1 cellular context compared by ENCODE assay signal in genomic region chr4:126850286-126850685, GRCh38.
TF ChIP-seq lines count a peak whose summit lies in the region.

No MANE protein-coding gene starts in this region.

TF ChIP-seq in K562, 482 proteins besides CTCF, POLR2A, EP300 and RAD21 (continued from another document and continues in another):
- TF ChIP-seq, protein P1, sequence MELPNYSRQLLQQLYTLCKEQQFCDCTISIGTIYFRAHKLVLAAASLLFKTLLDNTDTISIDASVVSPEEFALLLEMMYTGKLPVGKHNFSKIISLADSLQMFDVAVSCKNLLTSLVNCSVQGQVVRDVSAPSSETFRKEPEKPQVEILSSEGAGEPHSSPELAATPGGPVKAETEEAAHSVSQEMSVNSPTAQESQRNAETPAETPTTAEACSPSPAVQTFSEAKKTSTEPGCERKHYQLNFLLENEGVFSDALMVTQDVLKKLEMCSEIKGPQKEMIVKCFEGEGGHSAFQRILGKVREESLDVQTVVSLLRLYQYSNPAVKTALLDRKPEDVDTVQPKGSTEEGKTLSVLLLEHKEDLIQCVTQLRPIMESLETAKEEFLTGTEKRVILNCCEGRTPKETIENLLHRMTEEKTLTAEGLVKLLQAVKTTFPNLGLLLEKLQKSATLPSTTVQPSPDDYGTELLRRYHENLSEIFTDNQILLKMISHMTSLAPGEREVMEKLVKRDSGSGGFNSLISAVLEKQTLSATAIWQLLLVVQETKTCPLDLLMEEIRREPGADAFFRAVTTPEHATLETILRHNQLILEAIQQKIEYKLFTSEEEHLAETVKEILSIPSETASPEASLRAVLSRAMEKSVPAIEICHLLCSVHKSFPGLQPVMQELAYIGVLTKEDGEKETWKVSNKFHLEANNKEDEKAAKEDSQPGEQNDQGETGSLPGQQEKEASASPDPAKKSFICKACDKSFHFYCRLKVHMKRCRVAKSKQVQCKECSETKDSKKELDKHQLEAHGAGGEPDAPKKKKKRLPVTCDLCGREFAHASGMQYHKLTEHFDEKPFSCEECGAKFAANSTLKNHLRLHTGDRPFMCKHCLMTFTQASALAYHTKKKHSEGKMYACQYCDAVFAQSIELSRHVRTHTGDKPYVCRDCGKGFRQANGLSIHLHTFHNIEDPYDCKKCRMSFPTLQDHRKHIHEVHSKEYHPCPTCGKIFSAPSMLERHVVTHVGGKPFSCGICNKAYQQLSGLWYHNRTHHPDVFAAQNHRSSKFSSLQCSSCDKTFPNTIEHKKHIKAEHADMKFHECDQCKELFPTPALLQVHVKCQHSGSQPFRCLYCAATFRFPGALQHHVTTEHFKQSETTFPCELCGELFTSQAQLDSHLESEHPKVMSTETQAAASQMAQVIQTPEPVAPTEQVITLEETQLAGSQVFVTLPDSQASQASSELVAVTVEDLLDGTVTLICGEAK (IDR thresholded peaks at IDR 0.05): peak; percentile 42; the same call in 1 of the 2 replicates
- TF ChIP-seq, protein P1 (CRISPR knock-in tag; IDR thresholded peaks at IDR 0.05): no peak
- TF ChIP-seq SMARCA4 (IDR thresholded peaks at IDR 0.05): peak; percentile 99
- no peak for TF ChIP-seq ZZZ3 (IDR thresholded peaks at IDR 0.05)
- TF ChIP-seq, protein P2, sequence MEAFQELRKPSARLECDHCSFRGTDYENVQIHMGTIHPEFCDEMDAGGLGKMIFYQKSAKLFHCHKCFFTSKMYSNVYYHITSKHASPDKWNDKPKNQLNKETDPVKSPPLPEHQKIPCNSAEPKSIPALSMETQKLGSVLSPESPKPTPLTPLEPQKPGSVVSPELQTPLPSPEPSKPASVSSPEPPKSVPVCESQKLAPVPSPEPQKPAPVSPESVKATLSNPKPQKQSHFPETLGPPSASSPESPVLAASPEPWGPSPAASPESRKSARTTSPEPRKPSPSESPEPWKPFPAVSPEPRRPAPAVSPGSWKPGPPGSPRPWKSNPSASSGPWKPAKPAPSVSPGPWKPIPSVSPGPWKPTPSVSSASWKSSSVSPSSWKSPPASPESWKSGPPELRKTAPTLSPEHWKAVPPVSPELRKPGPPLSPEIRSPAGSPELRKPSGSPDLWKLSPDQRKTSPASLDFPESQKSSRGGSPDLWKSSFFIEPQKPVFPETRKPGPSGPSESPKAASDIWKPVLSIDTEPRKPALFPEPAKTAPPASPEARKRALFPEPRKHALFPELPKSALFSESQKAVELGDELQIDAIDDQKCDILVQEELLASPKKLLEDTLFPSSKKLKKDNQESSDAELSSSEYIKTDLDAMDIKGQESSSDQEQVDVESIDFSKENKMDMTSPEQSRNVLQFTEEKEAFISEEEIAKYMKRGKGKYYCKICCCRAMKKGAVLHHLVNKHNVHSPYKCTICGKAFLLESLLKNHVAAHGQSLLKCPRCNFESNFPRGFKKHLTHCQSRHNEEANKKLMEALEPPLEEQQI (IDR thresholded peaks at IDR 0.05): peak; percentile 95
- TF ChIP-seq TEAD4 (IDR thresholded peaks at IDR 0.05; ENCODE audit: low read length): peak; percentile 91
- no peak for TF ChIP-seq TEAD4 (CRISPR knock-in tag; IDR thresholded peaks at IDR 0.05; ENCODE audit: borderline replicate concordance)
- peak; percentile 53; the same call in 1 of the 2 replicates for TF ChIP-seq ZNF589 (CRISPR knock-in tag; IDR thresholded peaks at IDR 0.05; ENCODE audit: low read depth)
- TF ChIP-seq BHLHE40 (IDR thresholded peaks at IDR 0.05; ENCODE audit: low read length): peak; percentile 87
- peak; percentile 83 for TF ChIP-seq TAF9B (IDR thresholded peaks at IDR 0.05; ENCODE audit: partially characterized antibody)
- peak; percentile 69 for TF ChIP-seq SPI1 (IDR thresholded peaks at IDR 0.05; ENCODE audit: borderline replicate concordance, low read depth, low read length)
- peak; percentile 39; the same call in 1 of the 2 replicates for TF ChIP-seq KLF16 (IDR thresholded peaks at IDR 0.05)
- TF ChIP-seq PHF21A (IDR thresholded peaks at IDR 0.05; ENCODE audit: borderline replicate concordance, low read depth): 0 out of 2 replicates have a peak, but pooled peaks have one; percentile 14
- TF ChIP-seq, protein P3, sequence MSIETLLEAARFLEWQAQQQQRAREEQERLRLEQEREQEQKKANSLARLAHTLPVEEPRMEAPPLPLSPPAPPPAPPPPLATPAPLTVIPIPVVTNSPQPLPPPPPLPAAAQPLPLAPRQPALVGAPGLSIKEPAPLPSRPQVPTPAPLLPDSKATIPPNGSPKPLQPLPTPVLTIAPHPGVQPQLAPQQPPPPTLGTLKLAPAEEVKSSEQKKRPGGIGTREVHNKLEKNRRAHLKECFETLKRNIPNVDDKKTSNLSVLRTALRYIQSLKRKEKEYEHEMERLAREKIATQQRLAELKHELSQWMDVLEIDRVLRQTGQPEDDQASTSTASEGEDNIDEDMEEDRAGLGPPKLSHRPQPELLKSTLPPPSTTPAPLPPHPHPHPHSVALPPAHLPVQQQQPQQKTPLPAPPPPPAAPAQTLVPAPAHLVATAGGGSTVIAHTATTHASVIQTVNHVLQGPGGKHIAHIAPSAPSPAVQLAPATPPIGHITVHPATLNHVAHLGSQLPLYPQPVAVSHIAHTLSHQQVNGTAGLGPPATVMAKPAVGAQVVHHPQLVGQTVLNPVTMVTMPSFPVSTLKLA (conservative IDR thresholded peaks at IDR 0.05): peak; percentile 63 to 75
- TF ChIP-seq ZNF561 (CRISPR knock-in tag; conservative IDR thresholded peaks at IDR 0.05): no peak
- TF ChIP-seq, protein P4, sequence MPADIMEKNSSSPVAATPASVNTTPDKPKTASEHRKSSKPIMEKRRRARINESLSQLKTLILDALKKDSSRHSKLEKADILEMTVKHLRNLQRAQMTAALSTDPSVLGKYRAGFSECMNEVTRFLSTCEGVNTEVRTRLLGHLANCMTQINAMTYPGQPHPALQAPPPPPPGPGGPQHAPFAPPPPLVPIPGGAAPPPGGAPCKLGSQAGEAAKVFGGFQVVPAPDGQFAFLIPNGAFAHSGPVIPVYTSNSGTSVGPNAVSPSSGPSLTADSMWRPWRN (IDR thresholded peaks at IDR 0.05; ENCODE audit: low read depth): peak; percentile 73
- TF ChIP-seq NCOA1 (IDR thresholded peaks at IDR 0.05; ENCODE audit: low read depth): peak; percentile 83
- TF ChIP-seq ATF7 (IDR thresholded peaks at IDR 0.05): peak; percentile 82
- peak; percentile 96 for TF ChIP-seq ZEB2 (IDR thresholded peaks at IDR 0.05)
- peak in 1 of 2 experiments; percentile 33; a peak in 1 of 4 replicates for TF ChIP-seq MAZ (CRISPR knock-in tag; conservative IDR thresholded peaks at IDR 0.05 in 1 of 2, IDR thresholded peaks at IDR 0.05 in 1 of 2)
- peak; percentile 50; the same call in 1 of the 2 replicates for TF ChIP-seq NFIC (IDR thresholded peaks at IDR 0.05)
- no peak for TF ChIP-seq HDAC6 (IDR thresholded peaks at IDR 0.05; ENCODE audit: low read depth, low read length)
- peak; percentile 62; the same call in 1 of the 2 replicates for TF ChIP-seq GATAD2A (IDR thresholded peaks at IDR 0.05)
- no peak for TF ChIP-seq HSF4 (CRISPR knock-in tag; IDR thresholded peaks at IDR 0.05; ENCODE audit: borderline replicate concordance)
- peak; percentile 97 for TF ChIP-seq ARID1B (IDR thresholded peaks at IDR 0.05)
- TF ChIP-seq ZNF655 (CRISPR knock-in tag; IDR thresholded peaks at IDR 0.05): no peak
- TF ChIP-seq PKNOX1 (IDR thresholded peaks at IDR 0.05): peak; percentile 96
- peak in 1 of 2 experiments; percentile 93; a peak in 2 of 3 replicates for TF ChIP-seq CBX3 (IDR thresholded peaks at IDR 0.05; ENCODE audit: borderline replicate concordance in 1 of 2, low read length in 2 of 2)
- TF ChIP-seq NCOA2 (IDR thresholded peaks at IDR 0.05; ENCODE audit: partially characterized antibody in 2 of 2): peak in 1 of 2 experiments; percentile 50
- TF ChIP-seq MYBL2 (IDR thresholded peaks at IDR 0.05; ENCODE audit: low read depth): no peak; the same call in 1 of the 2 replicates
- TF ChIP-seq MYBL2 (CRISPR knock-in tag; IDR thresholded peaks at IDR 0.05; ENCODE audit: borderline replicate concordance): no peak
- TF ChIP-seq ZKSCAN1 (IDR thresholded peaks at IDR 0.05; ENCODE audit: low read depth, low read length): peak; percentile 67
- TF ChIP-seq ZC3H8 (IDR thresholded peaks at IDR 0.05): no peak
- peak; percentile 84 for TF ChIP-seq NCOR1 (IDR thresholded peaks at IDR 0.05)
- peak; percentile 82 for TF ChIP-seq NEUROD1 (IDR thresholded peaks at IDR 0.05; ENCODE audit: borderline replicate concordance, low read depth, low read length, partially characterized antibody)
- TF ChIP-seq, protein P5, sequence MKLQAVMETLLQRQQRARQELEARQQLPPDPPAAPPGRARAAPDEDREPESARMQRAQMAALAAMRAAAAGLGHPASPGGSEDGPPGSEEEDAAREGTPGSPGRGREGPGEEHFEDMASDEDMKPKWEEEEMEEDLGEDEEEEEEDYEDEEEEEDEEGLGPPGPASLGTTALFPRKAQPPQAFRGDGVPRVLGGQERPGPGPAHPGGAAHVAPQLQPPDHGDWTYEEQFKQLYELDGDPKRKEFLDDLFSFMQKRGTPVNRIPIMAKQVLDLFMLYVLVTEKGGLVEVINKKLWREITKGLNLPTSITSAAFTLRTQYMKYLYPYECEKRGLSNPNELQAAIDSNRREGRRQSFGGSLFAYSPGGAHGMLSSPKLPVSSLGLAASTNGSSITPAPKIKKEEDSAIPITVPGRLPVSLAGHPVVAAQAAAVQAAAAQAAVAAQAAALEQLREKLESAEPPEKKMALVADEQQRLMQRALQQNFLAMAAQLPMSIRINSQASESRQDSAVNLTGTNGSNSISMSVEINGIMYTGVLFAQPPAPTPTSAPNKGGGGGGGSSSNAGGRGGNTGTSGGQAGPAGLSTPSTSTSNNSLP (IDR thresholded peaks at IDR 0.05; ENCODE audit: borderline replicate concordance, low read depth, low read length): peak; percentile 89
- peak; percentile 87 for TF ChIP-seq CBFA2T2 (conservative IDR thresholded peaks at IDR 0.05)
- TF ChIP-seq MYNN (IDR thresholded peaks at IDR 0.05): peak; percentile 78; the same call in 1 of the 2 replicates
- no peak for TF ChIP-seq MYNN (CRISPR knock-in tag; IDR thresholded peaks at IDR 0.05)
- TF ChIP-seq CC2D1A (IDR thresholded peaks at IDR 0.05): peak; percentile 90
- 0 out of 2 replicates have a peak, but pooled peaks have one; percentile 69 for TF ChIP-seq ZNF644 (tag; IDR thresholded peaks at IDR 0.05; ENCODE audit: low read depth)
- TF ChIP-seq PPARD (CRISPR knock-in tag; IDR thresholded peaks at IDR 0.05): no peak
- TF ChIP-seq TBL1XR1 (IDR thresholded peaks at IDR 0.05; ENCODE audit: low read length in 2 of 2): peak in 1 of 2 experiments; percentile 75; a peak in 2 of 4 replicates
- TF ChIP-seq ELK3 (CRISPR knock-in tag; IDR thresholded peaks at IDR 0.05): no peak
- TF ChIP-seq HOXB6 (CRISPR knock-in tag; IDR thresholded peaks at IDR 0.05; ENCODE audit: borderline replicate concordance): no peak
- peak; percentile 100 for TF ChIP-seq MEIS2 (IDR thresholded peaks at IDR 0.05; ENCODE audit: partially characterized antibody)
- TF ChIP-seq MAFK (IDR thresholded peaks at IDR 0.05; ENCODE audit: low read length): peak; percentile 84
- TF ChIP-seq ESRRA (IDR thresholded peaks at IDR 0.05; ENCODE audit: borderline replicate concordance, low read depth): peak; percentile 96
- TF ChIP-seq ATF1 (CRISPR knock-in tag; IDR thresholded peaks at IDR 0.05): no peak
- peak; percentile 51 for TF ChIP-seq ATF1 (tag; IDR thresholded peaks at IDR 0.05)
- TF ChIP-seq SIX5 (IDR thresholded peaks at IDR 0.05; ENCODE audit: borderline replicate concordance in 1 of 2, insufficient read depth in 1 of 2, low read depth in 1 of 2, low read length in 2 of 2): no peak
